Comparison of ENCODE assay signal across 29 cellular contexts in the genomic region with DNA sequence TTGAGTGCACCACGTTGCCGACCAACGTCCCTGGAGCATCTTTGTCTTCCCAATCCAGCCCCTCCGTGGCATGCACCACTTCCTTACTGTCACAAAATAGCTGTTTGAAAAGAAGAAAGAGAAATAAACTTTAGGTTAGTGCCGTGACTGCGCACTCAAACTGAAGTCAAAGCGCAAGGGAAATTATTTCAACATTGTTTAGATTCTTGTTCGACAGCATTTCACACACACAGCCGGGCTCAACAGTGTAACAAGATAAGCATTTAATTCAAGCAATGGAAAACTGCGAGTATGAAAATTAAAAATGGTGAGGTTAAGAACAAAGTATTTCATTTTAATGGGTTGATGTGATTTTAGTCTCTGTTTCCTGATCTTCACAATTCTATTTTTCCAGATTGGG.
"Had no signal": no experiment of that assay in that cellular context is flagged by ENCODE, and none has a peak within 500 bp of the region (broad histone marks: within the 10 kb centered on the region; RNA-seq: fewer than 3 reads in every experiment).

No MANE protein-coding gene starts in this region.

- H3K4me3 ChIP-seq: left ventricle myocardium inferior, lung, mucosa of descending colon, right atrium auricular region, skin epidermis, stomach, testis, thyroid gland, transverse colon, upper lobe of left lung, vagina had no signal

- H3K27ac ChIP-seq: left ventricle myocardium inferior, neutrophil, parathyroid adenoma, right atrium auricular region, skin epidermis, stomach, testis, thyroid gland, transverse colon, upper lobe of left lung, vagina had no signal

- H3K4me1 ChIP-seq: left ventricle myocardium inferior, parathyroid adenoma, right atrium auricular region, stomach, testis, thyroid gland, transverse colon, upper lobe of left lung, vagina had no signal

- ATAC-seq: left colon; mucosa of descending colon; naive thymus-derived CD4-positive, alpha-beta T cell; natural killer cell treated with Interleukin-12 subunit alpha and Interleukin-12 subunit beta and Interleukin-15 and Interleukin-18, amount 100 ng/mL, for 72 hours; sciatic nerve; stimulated activated naive B cell treated with anti-CD40 and anti-IgM and Interleukin-4, amounts not matched to agents 10 μg/mL and 1 μg/mL and 100 μg/mL, for 72 hours; stimulated activated naive CD8-positive, alpha-beta T cell treated with anti-CD3 and anti-CD28 coated beads, Interleukin-15, Interleukin-2, amounts not matched to agents 100 U/mL and 50 U/mL, for 24 hours had no signal

- H3K9ac ChIP-seq: parathyroid adenoma had no signal

- H3K79me2 ChIP-seq: parathyroid adenoma had no signal

- H3K9me3 ChIP-seq: left ventricle myocardium inferior, mucosa of descending colon, neutrophil, right atrium auricular region, stomach, testis, thyroid gland, transverse colon, upper lobe of left lung, vagina had no signal

- H3K36me3 Mint-ChIP-seq: immature natural killer cell; memory B cell; naive thymus-derived CD4-positive, alpha-beta T cell; natural killer cell treated with Interleukin-12 subunit alpha and Interleukin-12 subunit beta and Interleukin-15 and Interleukin-18, amount 100 ng/mL, for 72 hours; stimulated activated naive B cell treated with anti-CD40 and anti-IgM and Interleukin-4, amounts not matched to agents 10 μg/mL and 1 μg/mL and 100 μg/mL, for 72 hours had no signal

- DNase-seq: hypothalamus; immature natural killer cell; kidney; left colon; left ventricle myocardium inferior; midbrain; mucosa of descending colon; naive thymus-derived CD4-positive, alpha-beta T cell; occipital lobe; stimulated activated CD4-positive, alpha-beta T cell treated with anti-CD3 and anti-CD28 coated beads, Interleukin-12 subunit alpha, Interleukin-12 subunit beta, amount 100 ng/mL, for 4 hours; stimulated activated CD4-positive, alpha-beta T cell treated with anti-CD3 and anti-CD28 coated beads, Interleukin-15, amount 100 ng/mL, for 24 hours; stimulated activated CD4-positive, alpha-beta T cell treated with anti-CD3 and anti-CD28 coated beads, Interleukin-2, amount 100 ng/mL, for 24 hours; stimulated activated CD4-positive, alpha-beta T cell treated with anti-CD3 and anti-CD28 coated beads, Interleukin-4, amount 100 ng/mL, for 1 hour; stimulated activated naive B cell treated with anti-CD40 and anti-IgM and Interleukin-4, amounts not matched to agents 10 μg/mL and 1 μg/mL and 100 μg/mL, for 72 hours; stimulated activated naive CD8-positive, alpha-beta T cell treated with anti-CD3 and anti-CD28 coated beads, Interleukin-15, Interleukin-2, amounts not matched to agents 100 U/mL and 50 U/mL, for 24 hours; stomach; testis; thyroid gland; transverse colon; upper lobe of left lung had no signal

- H3K27me3 ChIP-seq: neutrophil, right atrium auricular region, stomach, testis, thyroid gland, transverse colon, upper lobe of left lung, vagina had no signal

- H3K4me3 Mint-ChIP-seq: immature natural killer cell; memory B cell; naive thymus-derived CD4-positive, alpha-beta T cell; natural killer cell treated with Interleukin-12 subunit alpha and Interleukin-12 subunit beta and Interleukin-15 and Interleukin-18, amount 100 ng/mL, for 72 hours; stimulated activated naive B cell treated with anti-CD40 and anti-IgM and Interleukin-4, amounts not matched to agents 10 μg/mL and 1 μg/mL and 100 μg/mL, for 72 hours had no signal

- H3K27ac Mint-ChIP-seq: immature natural killer cell; memory B cell; naive thymus-derived CD4-positive, alpha-beta T cell; natural killer cell treated with Interleukin-12 subunit alpha and Interleukin-12 subunit beta and Interleukin-15 and Interleukin-18, amount 100 ng/mL, for 72 hours; stimulated activated naive B cell treated with anti-CD40 and anti-IgM and Interleukin-4, amounts not matched to agents 10 μg/mL and 1 μg/mL and 100 μg/mL, for 72 hours had no signal

- H3K36me3 ChIP-seq: left ventricle myocardium inferior, neutrophil, right atrium auricular region, stomach, thyroid gland, transverse colon, upper lobe of left lung, vagina had no signal

- H2AFZ ChIP-seq: parathyroid adenoma had no signal

- H3K9me3 Mint-ChIP-seq: memory B cell; naive thymus-derived CD4-positive, alpha-beta T cell; natural killer cell treated with Interleukin-12 subunit alpha and Interleukin-12 subunit beta and Interleukin-15 and Interleukin-18, amount 100 ng/mL, for 72 hours; stimulated activated naive B cell treated with anti-CD40 and anti-IgM and Interleukin-4, amounts not matched to agents 10 μg/mL and 1 μg/mL and 100 μg/mL, for 72 hours had no signal

- H3K4me1 Mint-ChIP-seq: immature natural killer cell; memory B cell; naive thymus-derived CD4-positive, alpha-beta T cell; stimulated activated naive B cell treated with anti-CD40 and anti-IgM and Interleukin-4, amounts not matched to agents 10 μg/mL and 1 μg/mL and 100 μg/mL, for 72 hours had no signal

- H3K27me3 Mint-ChIP-seq: natural killer cell treated with Interleukin-12 subunit alpha and Interleukin-12 subunit beta and Interleukin-15 and Interleukin-18, amount 100 ng/mL, for 72 hours had no signal
